8 cellular contexts compared by ENCODE assay signal in the genomic region with DNA sequence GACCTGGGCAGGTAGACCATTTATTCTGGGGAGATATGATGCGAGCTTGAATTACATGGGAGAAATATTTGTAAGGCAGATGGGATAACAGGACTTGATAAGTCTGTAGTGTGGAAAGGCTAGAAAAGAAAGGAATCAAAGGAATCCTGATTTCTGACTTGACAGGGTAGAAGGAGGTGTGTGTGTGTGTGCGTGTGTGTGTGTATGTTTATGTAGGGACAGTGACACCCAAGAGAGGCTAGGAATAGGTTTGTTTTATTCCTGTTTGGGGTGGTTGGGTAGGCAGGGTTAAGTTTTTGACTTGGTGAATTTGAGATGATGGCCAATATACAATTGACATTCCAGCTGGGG. TPM values are rescaled to one million over a fixed set of nuclear protein-coding genes. Genes with fewer than 3 reads are reported as not detected.
A peak's percentile ranks its signal among the peaks of the same experiment; 100 is the strongest.
DNase-seq lines count a peak whose midpoint lies in the region; ATAC-seq and TF ChIP-seq lines count a peak whose summit lies in the region.

No MANE protein-coding gene starts in this region.

- H3K4me2 ChIP-seq in OCI-LY3 (ENCODE audit: low read length): peak overlapping the region; percentile 79
- peak overlapping the region; percentile 93 for H3K4me2 ChIP-seq in fibroblast of lung (ENCODE audit: extremely low read depth, insufficient read depth, low read length)

- H3K27ac ChIP-seq in OCI-LY3 (ENCODE audit: low read length) (no peak overlapping the region), fibroblast of lung (ENCODE audit: insufficient read depth, low read length) (no peak overlapping the region), skin epidermis (peak overlapping the region in 18 of 21 experiments; percentile 84 to 99 (median 91))

- H2AFZ ChIP-seq in OCI-LY3 (ENCODE audit: low read depth, low read length): peak overlapping the region; percentile 79
- H2AFZ ChIP-seq in fibroblast of lung (ENCODE audit: low read length): peak overlapping the region; percentile 83

- peak overlapping the region; percentile 83 for H3K4me3 ChIP-seq in OCI-LY3 (ENCODE audit: low read length)
- peak overlapping the region; percentile 32 to 85 (median 49) for H3K4me3 ChIP-seq in fibroblast of lung (replicated peaks in 1 of 4; ENCODE audit: control extremely low read depth in 1 of 4, insufficient read depth in 1 of 4, low read depth in 3 of 4, low read length in 4 of 4)
- peak overlapping the region; percentile 59 to 87 (median 74) for H3K4me3 ChIP-seq in skin epidermis

- H3K27me3 ChIP-seq in OCI-LY3 (ENCODE audit: low read depth, low read length): no peaks in the 10 kb centered on the region
- H3K27me3 ChIP-seq in fibroblast of lung (ENCODE audit: control insufficient read depth, insufficient read depth, low read length): no peaks in the 10 kb centered on the region

- H3K4me1 ChIP-seq in OCI-LY3 (ENCODE audit: low read length): peaks cover 12% of the 10 kb centered on the region; the same call in 1 of the 2 replicates
- H3K4me1 ChIP-seq in fibroblast of lung (ENCODE audit: control insufficient read depth, extremely low read depth, insufficient read depth, low read length): peaks cover 6% of the 10 kb centered on the region

- no peaks in the 10 kb centered on the region for H3K9me3 ChIP-seq in OCI-LY3 (ENCODE audit: insufficient read depth, low read length)
- no peaks in the 10 kb centered on the region for H3K9me3 ChIP-seq in fibroblast of lung (ENCODE audit: control insufficient read depth, insufficient read depth, low read depth, low read length)

- no peak for TF ChIP-seq CTCF in OCI-LY3 (IDR thresholded peaks at IDR 0.05; ENCODE audit: low read depth, low read length)
- no peak for TF ChIP-seq CTCF in fibroblast of lung (conservative IDR thresholded peaks at IDR 0.05 in 1 of 2, IDR thresholded peaks at IDR 0.05 in 1 of 2; ENCODE audit: low read depth in 1 of 2, low read length in 2 of 2)

- H3K36me3 ChIP-seq in OCI-LY3 (replicated peaks; ENCODE audit: low read depth, low read length): no peaks in the 10 kb centered on the region
- H3K36me3 ChIP-seq in fibroblast of lung (ENCODE audit: control insufficient read depth, insufficient read depth, low read length): no peaks in the 10 kb centered on the region

- H3K79me2 ChIP-seq in OCI-LY3 (ENCODE audit: low read length) (no peaks in the 10 kb centered on the region; the same call in 1 of the 2 replicates), fibroblast of lung (ENCODE audit: control insufficient read depth, insufficient read depth, low read length) (peaks cover 6% of the 10 kb centered on the region)

- no peak for DNase-seq in fibroblast of lung (ENCODE audit: low read depth in 2 of 2)
- DNase-seq in amygdala (lab: John Stamatoyannopoulos, UW): no peak
- no peak for DNase-seq in ureter (ENCODE audit: low spot score)

- ATAC-seq in GM19372 (IDR thresholded peaks at IDR 0.05; ENCODE audit: low read depth, unreplicated experiment): peak; percentile 14
- no peak for ATAC-seq in GM19395 (IDR thresholded peaks at IDR 0.05; ENCODE audit: unreplicated experiment)
- ATAC-seq in GM21526 (IDR thresholded peaks at IDR 0.05; ENCODE audit: low FRiP score, unreplicated experiment): no peak

- H3K9ac ChIP-seq in OCI-LY3 (ENCODE audit: low read length) (peak overlapping the region; percentile 63; the same call in 1 of the 2 replicates), fibroblast of lung (ENCODE audit: insufficient read depth, low read length) (no peak overlapping the region)

- H4K20me1 ChIP-seq in OCI-LY3 (ENCODE audit: insufficient read depth, low read length): no peaks in the 10 kb centered on the region
- H4K20me1 ChIP-seq in fibroblast of lung (ENCODE audit: control insufficient read depth, extremely low read depth, insufficient read depth, low read length): no peaks in the 10 kb centered on the region

RNA-seq across cellular contexts. Expression of a gene that starts 0.4 kb away (rescaled TPM):
- 69.1 and 77.6 TPM in 2 replicates for total RNA-seq in fibroblast of lung
- 43.5 and 59.1 TPM in 2 replicates for polyA plus RNA-seq in fibroblast of lung
- 42.8 and 56.1 TPM in 2 replicates for polyA plus RNA-seq in fibroblast of lung (2012)
- 6.3 and 8.0 TPM in 2 replicates for polyA minus RNA-seq in fibroblast of lung (ENCODE audit: low replicate concordance)
- 29.2 TPM for total RNA-seq in ureter

RNA-seq across cellular contexts. Expression of a gene that starts 24.4 kb away (rescaled TPM):
- total RNA-seq in fibroblast of lung (12.8 and 13.0 TPM in 2 replicates), ureter (26.5 TPM)
- polyA plus RNA-seq in fibroblast of lung: 14.2 and 15.7 TPM in 2 replicates
- 8.4 and 11.4 TPM in 2 replicates for polyA plus RNA-seq in fibroblast of lung (2012)
- 0.12 and 0.41 TPM in 2 replicates for polyA minus RNA-seq in fibroblast of lung (ENCODE audit: low replicate concordance)

Comparison
In these comparisons a context has a peak if more than half of its experiments do, and no peak if none do; other contexts are left out.
1. H3K27ac ChIP-seq: peak in skin epidermis (18 of 21); none in OCI-LY3 (single experiment) and fibroblast of lung (single experiment).
2. Peak in every context shown above with its lines, with median percentiles within 50 percentile points of each other: H3K4me3 ChIP-seq.